In genomic region chr11:23103403-23103802, GRCh38 we compare ENCODE assay signal across 18 cellular contexts.
DNase-seq lines count a peak whose midpoint lies in the region; ATAC-seq and TF ChIP-seq lines count a peak whose summit lies in the region.
"Had no signal": no experiment of that assay in that cellular context is flagged by ENCODE, and none has a peak within 500 bp of the region (broad histone marks: within the 10 kb centered on the region; RNA-seq: fewer than 3 reads in every experiment).

No MANE protein-coding gene starts in this region.

- H3K4me1 ChIP-seq in naive thymus-derived CD4-positive, alpha-beta T cell (ENCODE audit: control insufficient read depth in 2 of 2, insufficient read depth in 2 of 2, low read length in 2 of 2): no peaks in the 10 kb centered on the region
- H3K4me1 ChIP-seq: Caco-2 had no signal

- no peak for ATAC-seq in GM18870 (IDR thresholded peaks at IDR 0.05; ENCODE audit: unreplicated experiment)
- no peak for ATAC-seq in naive thymus-derived CD4-positive, alpha-beta T cell

- peak overlapping the region; percentile 18 for H3K4me3 Mint-ChIP-seq in endothelial cell (ENCODE audit: unreplicated experiment)
- no peak overlapping the region for H3K4me3 Mint-ChIP-seq in naive thymus-derived CD4-positive, alpha-beta T cell
- H3K4me3 Mint-ChIP-seq: CD4-positive, alpha-beta T cell; H9; IgD-negative memory B cell had no signal

- POLR2A ChIA-PET in naive thymus-derived CD4-positive, alpha-beta T cell (lab: Charles Lee): no interaction called here

- no peak overlapping the region for H3K27ac ChIP-seq in naive thymus-derived CD4-positive, alpha-beta T cell (ENCODE audit: low read depth, low read length)
- H3K27ac ChIP-seq: C4-2B, HL-60 had no signal

- H3K27ac Mint-ChIP-seq in endothelial cell (ENCODE audit: unreplicated experiment): no peak overlapping the region
- no peak overlapping the region for H3K27ac Mint-ChIP-seq in naive thymus-derived CD4-positive, alpha-beta T cell
- H3K27ac Mint-ChIP-seq: CD4-positive, alpha-beta T cell; H9; IgD-negative memory B cell had no signal

- CTCF ChIA-PET in naive thymus-derived CD4-positive, alpha-beta T cell (lab: Charles Lee): no interaction called here

- intact Hi-C loops in naive thymus-derived CD4-positive, alpha-beta T cell (cut with micrococcal nuclease): no loop called here

- H3K4me3 ChIP-seq in naive thymus-derived CD4-positive, alpha-beta T cell (ENCODE audit: low read length): no peak overlapping the region

- H3K4me1 Mint-ChIP-seq in endothelial cell (ENCODE audit: unreplicated experiment): no peaks in the 10 kb centered on the region
- no peaks in the 10 kb centered on the region for H3K4me1 Mint-ChIP-seq in naive thymus-derived CD4-positive, alpha-beta T cell
- H3K4me1 Mint-ChIP-seq: IgD-negative memory B cell had no signal

- no peaks in the 10 kb centered on the region for H3K36me3 ChIP-seq in naive thymus-derived CD4-positive, alpha-beta T cell (ENCODE audit: control insufficient read depth in 2 of 3, insufficient read depth in 3 of 3, low read length in 3 of 3)

- TF ChIP-seq CTCF in endothelial cell (IDR thresholded peaks at IDR 0.05; ENCODE audit: unreplicated experiment): no peak

- no peaks in the 10 kb centered on the region for H3K9me3 ChIP-seq in naive thymus-derived CD4-positive, alpha-beta T cell (ENCODE audit: control insufficient read depth in 2 of 3, low read length in 3 of 3)
- H3K9me3 ChIP-seq: Caco-2 had no signal

- no peaks in the 10 kb centered on the region for H3K9me3 Mint-ChIP-seq in endothelial cell (ENCODE audit: unreplicated experiment)
- H3K9me3 Mint-ChIP-seq in naive thymus-derived CD4-positive, alpha-beta T cell: peaks cover 0 to 6% (median 2%) of the 10 kb centered on the region in 11 donors

- H3K27me3 ChIP-seq in naive thymus-derived CD4-positive, alpha-beta T cell (ENCODE audit: control insufficient read depth in 2 of 2, insufficient read depth in 2 of 2, low read length in 2 of 2): no peaks in the 10 kb centered on the region

- H3K27me3 Mint-ChIP-seq in endothelial cell (ENCODE audit: unreplicated experiment): no peaks in the 10 kb centered on the region
- H3K27me3 Mint-ChIP-seq in naive thymus-derived CD4-positive, alpha-beta T cell: no peaks in the 10 kb centered on the region
- H3K27me3 Mint-ChIP-seq: CD4-positive, alpha-beta T cell; IgD-negative memory B cell had no signal

- DNase-seq in AG08396 (ENCODE audit: low spot score) (peak; percentile 5), HCEC 1CT (peak; percentile 8), endothelial cell (ENCODE audit: low spot score) (no peak), kidney tubule cell (ENCODE audit: low spot score) (peak; percentile 6), G401 (ENCODE audit: low spot score) (no peak)
- DNase-seq in naive thymus-derived CD4-positive, alpha-beta T cell: no peak
- DNase-seq in stimulated activated CD8-positive, alpha-beta memory T cell treated with anti-CD3 and anti-CD28 coated beads, Interleukin-4, amount 100 ng/mL, for 48 hours: no peak
- DNase-seq: 8988T; AML-193; Caco-2; CD4-positive, alpha-beta T cell; GF-D8; H9; KBM-7 had no signal

- peaks cover 10% of the 10 kb centered on the region for H3K36me3 Mint-ChIP-seq in endothelial cell (ENCODE audit: low read depth, unreplicated experiment)
- peaks cover 0 to 6% (median 3%) of the 10 kb centered on the region in 5 donors for H3K36me3 Mint-ChIP-seq in naive thymus-derived CD4-positive, alpha-beta T cell
- H3K36me3 Mint-ChIP-seq: IgD-negative memory B cell had no signal

- in situ Hi-C loops in G401 (cut with HindIII; ENCODE audit: low sequenced_read_pairs): no loop called here

Comparison
In these comparisons a context has a peak if more than half of its experiments do, and no peak if none do; other contexts are left out.
1. DNase-seq: peak in AG08396 (single experiment), HCEC 1CT (single experiment) and kidney tubule cell (single experiment); none in endothelial cell (single experiment), naive thymus-derived CD4-positive, alpha-beta T cell (0 of 9), G401 (single experiment) and stimulated activated CD8-positive, alpha-beta memory T cell treated with anti-CD3 and anti-CD28 coated beads, Interleukin-4, amount 100 ng/mL, for 48 hours (single experiment).